Comparison of ENCODE assay signal across 9 cellular contexts in the genomic region with DNA sequence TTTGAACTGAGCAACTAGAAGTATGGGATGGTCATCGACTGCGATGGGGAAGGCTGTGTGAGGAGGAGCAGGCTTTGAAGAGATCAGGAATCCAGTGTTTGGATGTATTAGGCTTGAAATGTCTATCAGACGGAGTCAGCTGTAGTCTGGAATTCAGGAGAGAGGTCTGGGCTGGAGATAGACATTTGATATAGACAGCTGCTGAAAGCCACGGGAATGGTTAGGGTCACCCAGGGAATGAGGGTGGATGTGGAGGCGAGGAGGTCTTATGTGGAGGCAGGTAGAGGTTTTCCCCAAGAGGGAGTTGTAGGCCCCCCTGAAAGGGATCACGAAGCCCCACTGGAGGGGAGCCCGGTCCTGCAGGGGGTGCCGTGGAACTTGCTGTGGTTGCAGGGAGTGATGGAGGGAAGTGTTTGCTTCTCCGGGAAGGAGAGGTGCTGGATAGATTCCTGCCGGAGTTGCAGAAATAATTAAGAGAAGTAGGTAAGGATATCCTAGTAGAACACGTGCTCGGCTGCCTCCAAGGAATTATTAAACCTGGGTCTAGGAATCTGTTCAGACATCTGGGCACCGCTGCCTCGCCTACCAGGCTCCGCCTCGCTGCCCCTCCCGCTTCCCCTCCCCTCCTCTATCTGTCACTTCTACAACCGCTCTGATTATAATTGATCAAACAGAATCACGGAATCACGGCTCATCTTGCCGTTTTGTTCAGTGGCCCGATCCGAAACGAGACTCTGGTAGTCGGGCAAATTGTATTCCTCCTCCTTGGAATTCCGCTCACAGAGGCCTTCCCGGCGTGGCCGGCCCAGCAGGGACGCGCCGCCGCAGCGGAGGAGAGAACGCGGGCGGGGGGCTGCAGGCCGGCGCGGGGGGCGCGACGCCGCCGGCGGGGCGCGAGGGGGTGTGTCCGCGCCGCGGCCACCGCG. TPM values are rescaled to one million over a fixed set of nuclear protein-coding genes. Genes with fewer than 3 reads are reported as not detected.
A peak's percentile ranks its signal among the peaks of the same experiment; 100 is the strongest.
DNase-seq lines count a peak whose midpoint lies in the region; ATAC-seq, FAIRE-seq and TF ChIP-seq lines count a peak whose summit lies in the region.
"Had no signal": no experiment of that assay in that cellular context is flagged by ENCODE, and none has a peak within 500 bp of the region (broad histone marks: within the 10 kb centered on the region; RNA-seq: fewer than 3 reads in every experiment).

No MANE protein-coding gene starts in this region.

- H3K36me3 Mint-ChIP-seq in activated CD4-positive, alpha-beta T cell treated with anti-CD3 and anti-CD28 coated beads, Interleukin-2, amount 10 ng/mL, durations not matched to agents 7 days and 5 days (ENCODE audit: low read depth): no peaks in the 10 kb centered on the region
- no peaks in the 10 kb centered on the region for H3K36me3 Mint-ChIP-seq in activated T-helper 17 cell treated with anti-CD3 and anti-CD28 coated beads, Interleukin-2, amount 50 U/mL, for 72 hours (ENCODE audit: low read depth)

- FAIRE-seq in kidney (lab: Jason Lieb, UNC): no peak

- H3K4me1 ChIP-seq in kidney (ENCODE audit: control insufficient read depth in 1 of 2, insufficient read depth in 1 of 2, low read depth in 1 of 2, low read length in 2 of 2) (peaks cover 0 to 8% of the 10 kb centered on the region in 2 donors), tibial nerve (peaks cover 0 to 24% (median 0%) of the 10 kb centered on the region in 4 donors)

- H3K27ac Mint-ChIP-seq in activated CD4-positive, alpha-beta T cell treated with anti-CD3 and anti-CD28 coated beads, Interleukin-2, amount 10 ng/mL, durations not matched to agents 7 days and 5 days: peak overlapping the region; percentile 10
- no peak overlapping the region for H3K27ac Mint-ChIP-seq in activated T-helper 17 cell treated with anti-CD3 and anti-CD28 coated beads, Interleukin-2, amount 50 U/mL, for 72 hours

- no peak overlapping the region for H3K27ac ChIP-seq in kidney (ENCODE audit: low read depth in 2 of 2, low read length in 2 of 2)
- peak overlapping the region in 1 of 4 donors; percentile 32 for H3K27ac ChIP-seq in tibial nerve
- H3K27ac ChIP-seq: epithelial cell of prostate had no signal

- peak overlapping the region; percentile 55 for H3K4me3 Mint-ChIP-seq in activated CD4-positive, alpha-beta T cell treated with anti-CD3 and anti-CD28 coated beads, Interleukin-2, amount 10 ng/mL, durations not matched to agents 7 days and 5 days
- peak overlapping the region; percentile 61 for H3K4me3 Mint-ChIP-seq in activated T-helper 17 cell treated with anti-CD3 and anti-CD28 coated beads, Interleukin-2, amount 50 U/mL, for 72 hours

- peaks cover 0 to 37% of the 10 kb centered on the region in 2 donors for H3K27me3 ChIP-seq in tibial nerve

- no peak overlapping the region for H3K9ac ChIP-seq in kidney (ENCODE audit: low read length in 2 of 2)

- H3K9me3 Mint-ChIP-seq in activated CD4-positive, alpha-beta T cell treated with anti-CD3 and anti-CD28 coated beads, Interleukin-2, amount 10 ng/mL, durations not matched to agents 7 days and 5 days: no peaks in the 10 kb centered on the region
- H3K9me3 Mint-ChIP-seq in activated T-helper 17 cell treated with anti-CD3 and anti-CD28 coated beads, Interleukin-2, amount 50 U/mL, for 72 hours: no peaks in the 10 kb centered on the region

- peaks cover 23% of the 10 kb centered on the region for H3K4me1 Mint-ChIP-seq in activated CD4-positive, alpha-beta T cell treated with anti-CD3 and anti-CD28 coated beads, Interleukin-2, amount 10 ng/mL, durations not matched to agents 7 days and 5 days
- peaks cover 6% of the 10 kb centered on the region for H3K4me1 Mint-ChIP-seq in activated T-helper 17 cell treated with anti-CD3 and anti-CD28 coated beads, Interleukin-2, amount 50 U/mL, for 72 hours

- no peaks in the 10 kb centered on the region for H3K36me3 ChIP-seq in kidney (ENCODE audit: control insufficient read depth in 1 of 2, insufficient read depth in 2 of 2, low read length in 2 of 2)
- no peaks in the 10 kb centered on the region for H3K36me3 ChIP-seq in tibial nerve

- TF ChIP-seq CTCF in kidney (IDR thresholded peaks at IDR 0.05; ENCODE audit: borderline replicate concordance, extremely low read depth, insufficient read depth) (no peak), tibial nerve (IDR thresholded peaks at IDR 0.05) (no peak)

- POLR2A ChIA-PET in activated CD4-positive, alpha-beta T cell treated with anti-CD3 and anti-CD28 coated beads, Interleukin-2, amount 10 ng/mL, durations not matched to agents 7 days and 5 days (lab: Charles Lee): no interaction called here

- no peak for DNase-seq in activated CD4-positive, alpha-beta T cell treated with anti-CD3 and anti-CD28 coated beads, Interleukin-2, amount 10 ng/mL, durations not matched to agents 7 days and 5 days
- no peak for DNase-seq in activated CD4-positive, alpha-beta T cell treated with anti-CD3 and anti-CD28 coated beads, Interleukin-2, amount 50 U/mL, for 1 hour
- DNase-seq in kidney (no peak), tibial nerve (ENCODE audit: low spot score in 2 of 2) (no peak), 8988T (no peak), NOMO-1 treated with dmso at 0.1 percent for 144 hours (lab: John Stamatoyannopoulos, UW; ENCODE audit: unreplicated experiment) (no peak), ureter (ENCODE audit: low spot score) (no peak)

- 9 to 12% methylated on average over 30 to 52 of the region's 54 CpGs for WGBS in tibial nerve, 2 donors

- CTCF ChIA-PET in activated CD4-positive, alpha-beta T cell treated with anti-CD3 and anti-CD28 coated beads, Interleukin-2, amount 10 ng/mL, durations not matched to agents 7 days and 5 days (lab: Charles Lee): interaction anchor here (0.5 kb wide), 1 partner anchor 48 kb away, joined by 3 read pairs; no protein-coding TSS in a partner anchor

- TF ChIP-seq POLR2A in tibial nerve (IDR thresholded peaks at IDR 0.05): no peak

- H3K9me3 ChIP-seq in kidney (ENCODE audit: control insufficient read depth in 1 of 2, low read length in 2 of 2) (no peaks in the 10 kb centered on the region), tibial nerve (no peaks in the 10 kb centered on the region)

- intact Hi-C loops in kidney (cut with DNase I): loop anchor here (10.0 kb wide), 1 partner anchor 533 kb away; no protein-coding TSS in a partner anchor

- no peak for TF ChIP-seq EP300 in tibial nerve (IDR thresholded peaks at IDR 0.05)

- H3K4me3 ChIP-seq in kidney (ENCODE audit: low read length in 2 of 2) (peak overlapping the region; percentile 43 to 55), tibial nerve (peak overlapping the region; percentile 19 to 69 (median 30))

- no peak for ATAC-seq in activated T-helper 17 cell treated with anti-CD3 and anti-CD28 coated beads, Interleukin-2, amount 50 U/mL, for 72 hours (replicated peaks)

- peaks cover 75% of the 10 kb centered on the region for H3K27me3 Mint-ChIP-seq in activated CD4-positive, alpha-beta T cell treated with anti-CD3 and anti-CD28 coated beads, Interleukin-2, amount 10 ng/mL, durations not matched to agents 7 days and 5 days
- peaks cover 59% of the 10 kb centered on the region for H3K27me3 Mint-ChIP-seq in activated T-helper 17 cell treated with anti-CD3 and anti-CD28 coated beads, Interleukin-2, amount 50 U/mL, for 72 hours

RNA-seq across cellular contexts. Expression of a gene that starts 0.8 kb away (rescaled TPM):
- under 1 TPM; 0.12 to 0.15 TPM for total RNA-seq in activated CD4-positive, alpha-beta T cell treated with anti-CD3 and anti-CD28 coated beads, Interleukin-2, amount 10 ng/mL, durations not matched to agents 7 days and 5 days
- under 1 TPM; 0.04 to 0.21 TPM for total RNA-seq in activated T-helper 17 cell treated with anti-CD3 and anti-CD28 coated beads, Interleukin-2, amount 50 U/mL, for 72 hours
- total RNA-seq in kidney (17.4 TPM), tibial nerve (10 to 100 TPM in 1 of 4 donors, 1 to 10 TPM in 3; 5.2 to 12.9 (median 6.3) TPM), ureter (30.1 TPM)
- 1.6 TPM for polyA plus RNA-seq in kidney (ENCODE audit: insufficient read depth, low read depth, low replicate concordance)

RNA-seq across cellular contexts. Expression of a gene that starts 47.7 kb away (rescaled TPM):
- total RNA-seq in activated CD4-positive, alpha-beta T cell treated with anti-CD3 and anti-CD28 coated beads, Interleukin-2, amount 10 ng/mL, durations not matched to agents 7 days and 5 days: 10 to 100 TPM; 14.9 to 17.5 TPM
- total RNA-seq in activated T-helper 17 cell treated with anti-CD3 and anti-CD28 coated beads, Interleukin-2, amount 50 U/mL, for 72 hours: 10 to 100 TPM; 16.9 to 19.7 TPM
- total RNA-seq in kidney (15.0 TPM), tibial nerve (10 to 100 TPM in 3 of 4 donors, 1 to 10 TPM in 1; 7.5 to 21.0 (median 13.3) TPM), ureter (24.3 TPM)
- polyA plus RNA-seq in kidney (ENCODE audit: insufficient read depth, low read depth, low replicate concordance): 11.3 TPM

Comparison
In these comparisons a context has a peak if more than half of its experiments do, and no peak if none do; other contexts are left out.
1. RNA of a gene that starts 0.8 kb away (total RNA-seq): 30.1 TPM in ureter (single experiment), 17.4 TPM in kidney (single experiment) and 5.2 to 12.9 TPM in tibial nerve; 0.04 to 0.21 TPM in activated T-helper 17 cell treated with anti-CD3 and anti-CD28 coated beads, Interleukin-2, amount 50 U/mL, for 72 hours and 0.12 to 0.15 TPM in activated CD4-positive, alpha-beta T cell treated with anti-CD3 and anti-CD28 coated beads, Interleukin-2, amount 10 ng/mL, durations not matched to agents 7 days and 5 days; every median in the first group is over 4 times any median in the second.